In the genomic region with DNA sequence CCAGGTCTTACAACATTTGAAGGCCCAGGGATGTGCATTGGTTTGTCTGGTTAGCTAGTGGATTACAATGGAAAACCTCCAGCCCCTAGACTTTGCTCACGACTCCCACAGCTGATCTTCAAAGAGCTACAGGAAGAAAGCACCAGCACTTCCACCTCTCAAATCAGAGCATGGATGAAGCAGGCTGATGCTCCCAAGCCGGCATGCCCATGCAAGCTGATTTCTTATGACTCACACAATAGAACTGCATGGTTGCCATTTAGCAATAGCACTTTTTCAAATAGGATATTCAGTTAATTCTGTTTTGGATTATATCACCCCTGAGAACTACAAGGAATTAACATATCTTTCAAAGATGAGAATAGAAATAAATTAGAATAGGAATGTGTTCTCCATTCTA, we compare ENCODE assay signal across 28 cellular contexts.
DNase-seq lines count a peak whose midpoint lies in the region; ATAC-seq and TF ChIP-seq lines count a peak whose summit lies in the region.
"Had no signal": no experiment of that assay in that cellular context is flagged by ENCODE, and none has a peak within 500 bp of the region (broad histone marks: within the 10 kb centered on the region; RNA-seq: fewer than 3 reads in every experiment).

No MANE protein-coding gene starts in this region.

- H3K4me3 ChIP-seq in osteoblast (ENCODE audit: insufficient read depth, low read length), result no peak overlapping the region
- H3K4me3 ChIP-seq: gastrocnemius medialis, GM23338, pancreas, Peyer's patch, right lobe of liver, SK-N-MC had no signal

- no peak for TF ChIP-seq CTCF in osteoblast (IDR thresholded peaks at IDR 0.05; ENCODE audit: extremely low read depth, low read depth, low read length)

- peaks cover 6% of the 10 kb centered on the region for H3K27me3 ChIP-seq in osteoblast (ENCODE audit: insufficient read depth, low read length)
- H3K27me3 ChIP-seq: pancreas, Peyer's patch had no signal

- H3K36me3 ChIP-seq in osteoblast (ENCODE audit: insufficient read depth, low read length), result no peaks in the 10 kb centered on the region
- H3K36me3 ChIP-seq: gastrocnemius medialis, pancreas, Peyer's patch, right lobe of liver had no signal

- H4K20me1 ChIP-seq in osteoblast (ENCODE audit: insufficient read depth, low read length), result no peaks in the 10 kb centered on the region

- no peak overlapping the region for H3K27ac ChIP-seq in epithelial cell of prostate
- H3K27ac ChIP-seq in osteoblast (ENCODE audit: low read depth, low read length), result no peak overlapping the region
- H3K27ac ChIP-seq: gastrocnemius medialis, pancreas, Peyer's patch, right lobe of liver, SK-N-MC had no signal

- H3K4me2 ChIP-seq in osteoblast (ENCODE audit: insufficient read depth, low read length), result no peak overlapping the region
- H3K4me2 ChIP-seq: GM23338 had no signal

- no peaks in the 10 kb centered on the region for H3K79me2 ChIP-seq in osteoblast (ENCODE audit: insufficient read depth, low read length)

- no peak for ATAC-seq in HG02981 (IDR thresholded peaks at IDR 0.05; ENCODE audit: unreplicated experiment)
- ATAC-seq: CD8-positive, alpha-beta T cell; effector memory CD8-positive, alpha-beta T cell; gastrocnemius medialis; GM23338; naive thymus-derived CD8-positive, alpha-beta T cell; pancreas; right lobe of liver had no signal

- DNase-seq in EL (peak; percentile 31), NCI-H226 (peak; percentile 29), epithelial cell of prostate (ENCODE audit: low read depth, low spot score) (peak; percentile 39), osteoblast (ENCODE audit: insufficient read length, low spot score, missing footprints) (peak; percentile 69), iPS-NIHi7 (ENCODE audit: extremely low spot score) (no peak), SW 1271 (lab: John Stamatoyannopoulos, UW) (no peak), NCI-H2081 (lab: John Stamatoyannopoulos, UW) (no peak)
- DNase-seq: activated B cell treated with CpG ODN at 0.5 μM for 24 hours; activated CD4-positive, alpha-beta memory T cell treated with anti-CD3 and anti-CD28 coated beads, Interleukin-2, amount 10 ng/mL, durations not matched to agents 7 days and 5 days; activated naive CD4-positive, alpha-beta T cell treated with anti-CD3 and anti-CD28 coated beads for 36 hours; activated T-cell treated with anti-CD3 and anti-CD28 coated beads, Interleukin-2, amount 50 U/mL, for 1 hour; anterior cingulate cortex; CD8-positive, alpha-beta T cell; DMS53; effector memory CD8-positive, alpha-beta T cell; gastrocnemius medialis; naive thymus-derived CD8-positive, alpha-beta T cell; NCI-H1092; NCI-H2029; NK-92 treated with Interleukin-12 subunit alpha and Interleukin-12 subunit beta, amount 100 ng/mL, for 24 hours; pancreas; Peyer's patch; right lobe of liver; stimulated activated CD4-positive, alpha-beta T cell treated with anti-CD3 and anti-CD28 coated beads, Interleukin-15, amount 100 ng/mL, for 24 hours; T-helper 9 cell had no signal

- no peaks in the 10 kb centered on the region for H3K9me3 ChIP-seq in osteoblast (ENCODE audit: low read depth, low read length)
- H3K9me3 ChIP-seq: gastrocnemius medialis, pancreas, Peyer's patch, right lobe of liver had no signal

- peaks cover 19% of the 10 kb centered on the region for H3K4me1 ChIP-seq in osteoblast (ENCODE audit: insufficient read depth, low read length)
- H3K4me1 ChIP-seq: gastrocnemius medialis, Peyer's patch, right lobe of liver had no signal

- peak overlapping the region; percentile 28 for H2AFZ ChIP-seq in osteoblast (ENCODE audit: low read length)
- H2AFZ ChIP-seq: GM23338 had no signal

Comparison
In these comparisons a context has a peak if more than half of its experiments do, and no peak if none do; other contexts are left out.
1. DNase-seq: peak in EL (single experiment), NCI-H226 (single experiment), epithelial cell of prostate (single experiment) and osteoblast (single experiment); none in iPS-NIHi7 (single experiment), SW 1271 (0 of 2) and NCI-H2081 (0 of 2).